32 cellular contexts compared by ENCODE assay signal in genomic region chr4:183303278-183303677, GRCh38. TPM values are rescaled to one million over a fixed set of nuclear protein-coding genes. Genes with fewer than 3 reads are reported as not detected.
"Had no signal": no experiment of that assay in that cellular context is flagged by ENCODE, and none has a peak within 500 bp of the region (broad histone marks: within the 10 kb centered on the region; RNA-seq: fewer than 3 reads in every experiment).

No MANE protein-coding gene starts in this region.

- DNase-seq: activated CD4-positive, alpha-beta T cell treated with anti-CD3 and anti-CD28 coated beads, Interleukin-2, amount 10 ng/mL, durations not matched to agents 24 days and 14 days; activated CD4-positive, alpha-beta T cell treated with anti-CD3 and anti-CD28 coated beads, Interleukin-2, amount 50 U/mL, for 4 hours; activated CD8-positive, alpha-beta T cell treated with anti-CD3 and anti-CD28 coated beads for 36 hours; activated gamma-delta T cell; activated naive CD4-positive, alpha-beta T cell treated with Interleukin-2 at 50 U/mL for 16 hours; activated naive CD8-positive, alpha-beta T cell treated with anti-CD3 and anti-CD28 coated beads, Interleukin-2, amount 10 ng/mL, durations not matched to agents 7 days and 5 days; activated T-cell treated with anti-CD3 and anti-CD28 coated beads, Interleukin-2, amount 50 U/mL, for 1 hour; activated T-cell treated with anti-CD3 and anti-CD28 coated beads, Interleukin-2, amount 50 U/mL, for 72 hours; amygdala; NCI-H1092 treated with DMSO at 0.1 percent for 48 hours; NCI-H1417; NCI-H146; NCI-H187; NCI-H2029 treated with DMSO at 0.1 percent for 48 hours; NCI-H2107; NCI-H2171; NCI-H510A; NCI-H526; NCI-H748 treated with DMSO at 0.1 percent for 48 hours; NK-92 treated with Interleukin-12 subunit alpha and Interleukin-12 subunit beta, amount 100 ng/mL, for 24 hours; OCI-M1; Right ventricle myocardium superior; SJCRH30 had no signal

- ATAC-seq: activated CD8-positive, alpha-beta T cell treated with anti-CD3 and anti-CD28 coated beads for 36 hours; activated T-cell treated with anti-CD3 and anti-CD28 coated beads, Interleukin-2, amount 50 U/mL, for 72 hours; K562 had no signal

- H3K36me3 ChIP-seq: cardiac muscle cell had no signal

- H3K27me3 ChIP-seq: ascending aorta, cardiac muscle cell, SJCRH30 had no signal

- H3K9me3 ChIP-seq: ascending aorta, SJCRH30 had no signal

- H3K27ac ChIP-seq: ascending aorta, cardiac muscle cell, SJCRH30, SK-N-MC had no signal

- H3K4me1 ChIP-seq: ascending aorta, SJCRH30 had no signal

- H3K4me3 ChIP-seq: ascending aorta, cardiac muscle cell, K562, SJCRH30, SK-N-MC had no signal

RNA-seq across cellular contexts. Expression of gene CLDN22, which starts 16.8 kb away (rescaled TPM):
- total RNA-seq: activated CD4-positive, alpha-beta T cell treated with anti-CD3 and anti-CD28 coated beads, Interleukin-2, amount 10 ng/mL, durations not matched to agents 24 days and 14 days; activated CD8-positive, alpha-beta memory T cell treated with anti-CD3 and anti-CD28 coated beads for 36 hours; activated CD8-positive, alpha-beta T cell treated with anti-CD3 and anti-CD28 coated beads for 36 hours; activated naive CD8-positive, alpha-beta T cell treated with anti-CD3 and anti-CD28 coated beads, Interleukin-2, amount 10 ng/mL, durations not matched to agents 7 days and 5 days; activated T-cell treated with anti-CD3 and anti-CD28 coated beads, Interleukin-2, amount 50 U/mL, for 72 hours; activated T-helper 2 cell treated with anti-CD3 and anti-CD28 coated beads, Interferon-gamma antibody, Interleukin-2, Interleukin-4, amounts not matched to agents 10 μg/mL and 5 μg/mL and 100 μg/mL, durations not matched to agents 14 hours and 24 hours and 36 hours; ascending aorta; cardiac muscle cell; chondrocyte; K562; Right ventricle myocardium superior; SJCRH30 had no signal
- polyA plus RNA-seq: adipose tissue, cardiac muscle cell had no signal

RNA-seq across cellular contexts. Expression of gene CLDN24, which starts 18.9 kb away (rescaled TPM):
- total RNA-seq: activated CD4-positive, alpha-beta T cell treated with anti-CD3 and anti-CD28 coated beads, Interleukin-2, amount 10 ng/mL, durations not matched to agents 24 days and 14 days; activated CD8-positive, alpha-beta memory T cell treated with anti-CD3 and anti-CD28 coated beads for 36 hours; activated CD8-positive, alpha-beta T cell treated with anti-CD3 and anti-CD28 coated beads for 36 hours; activated naive CD8-positive, alpha-beta T cell treated with anti-CD3 and anti-CD28 coated beads, Interleukin-2, amount 10 ng/mL, durations not matched to agents 7 days and 5 days; activated T-cell treated with anti-CD3 and anti-CD28 coated beads, Interleukin-2, amount 50 U/mL, for 72 hours; activated T-helper 2 cell treated with anti-CD3 and anti-CD28 coated beads, Interferon-gamma antibody, Interleukin-2, Interleukin-4, amounts not matched to agents 10 μg/mL and 5 μg/mL and 100 μg/mL, durations not matched to agents 14 hours and 24 hours and 36 hours; ascending aorta; cardiac muscle cell; chondrocyte; K562; M059J; Right ventricle myocardium superior; SJCRH30 had no signal
- polyA plus RNA-seq: adipose tissue, cardiac muscle cell, K562 had no signal
